27 cellular contexts compared by ENCODE assay signal in the genomic region with DNA sequence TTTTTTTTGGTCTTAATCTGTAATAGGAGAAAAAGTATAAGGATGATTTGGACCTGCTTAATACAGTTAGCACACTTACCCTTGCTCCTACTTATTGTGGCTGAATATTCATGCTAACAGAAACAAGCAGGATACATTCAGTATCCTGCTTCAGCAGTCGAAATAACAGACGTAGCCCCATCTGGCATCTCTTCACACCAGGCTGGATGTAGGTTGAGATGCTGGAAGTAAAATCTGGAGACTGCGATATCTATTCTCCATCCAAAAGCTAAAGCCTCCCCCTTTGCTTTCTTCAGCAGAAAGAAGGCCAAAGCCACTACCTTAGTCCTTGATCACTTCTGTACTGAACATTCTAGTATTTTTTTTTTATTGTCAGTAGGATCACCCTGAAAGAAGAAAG.
"Had no signal": no experiment of that assay in that cellular context is flagged by ENCODE, and none has a peak within 500 bp of the region (broad histone marks: within the 10 kb centered on the region; RNA-seq: fewer than 3 reads in every experiment).

No MANE protein-coding gene starts in this region.

- H3K27ac ChIP-seq: ascending aorta, brain microvascular endothelial cell, neutrophil, ovary, prostate gland, sigmoid colon, tibial nerve had no signal

- H3K4me1 Mint-ChIP-seq: activated CD4-positive, alpha-beta T cell treated with anti-CD3 and anti-CD28 coated beads, Interleukin-2, amount 10 ng/mL, durations not matched to agents 24 days and 14 days; activated naive CD4-positive, alpha-beta T cell treated with anti-CD3 and anti-CD28 coated beads, Interleukin-2, amount 10 ng/mL, durations not matched to agents 7 days and 5 days; activated naive CD8-positive, alpha-beta T cell treated with anti-CD3 and anti-CD28 coated beads, Interleukin-2, amount 10 ng/mL, durations not matched to agents 7 days and 5 days; endodermal cell had no signal

- H3K4me1 ChIP-seq: prostate gland had no signal

- H3K4me3 Mint-ChIP-seq: activated CD4-positive, alpha-beta memory T cell treated with anti-CD3 and anti-CD28 coated beads for 36 hours; activated CD4-positive, alpha-beta T cell treated with anti-CD3 and anti-CD28 coated beads, Interleukin-2, amount 10 ng/mL, durations not matched to agents 24 days and 14 days; activated naive CD4-positive, alpha-beta T cell treated with anti-CD3 and anti-CD28 coated beads, Interleukin-2, amount 10 ng/mL, durations not matched to agents 7 days and 5 days; activated naive CD8-positive, alpha-beta T cell treated with anti-CD3 and anti-CD28 coated beads, Interleukin-2, amount 10 ng/mL, durations not matched to agents 7 days and 5 days; activated T-helper 1 cell treated with anti-CD3 and anti-CD28 coated beads, Interleukin-12 subunit alpha, Interleukin-12 subunit beta, Interleukin-2, Interleukin-4 antibody, amounts not matched to agents 30 ng/mL and 10 ng/mL and 1 ng/mL, durations not matched to agents 14 hours and 24 hours and 36 hours; dendritic cell treated with granulocyte-macrophage colony-stimulating factor and Interleukin-4, amounts not matched to agents 40 ng/mL and 50 ng/mL, for 4 days; endodermal cell; nephron had no signal

- H3K36me3 Mint-ChIP-seq: activated CD4-positive, alpha-beta memory T cell treated with anti-CD3 and anti-CD28 coated beads for 36 hours; activated naive CD4-positive, alpha-beta T cell treated with anti-CD3 and anti-CD28 coated beads, Interleukin-2, amount 10 ng/mL, durations not matched to agents 7 days and 5 days; activated naive CD8-positive, alpha-beta T cell treated with anti-CD3 and anti-CD28 coated beads, Interleukin-2, amount 10 ng/mL, durations not matched to agents 7 days and 5 days had no signal

- H3K27me3 Mint-ChIP-seq: activated CD4-positive, alpha-beta memory T cell treated with anti-CD3 and anti-CD28 coated beads for 36 hours; activated CD4-positive, alpha-beta T cell treated with anti-CD3 and anti-CD28 coated beads, Interleukin-2, amount 10 ng/mL, durations not matched to agents 24 days and 14 days; activated naive CD4-positive, alpha-beta T cell treated with anti-CD3 and anti-CD28 coated beads, Interleukin-2, amount 10 ng/mL, durations not matched to agents 7 days and 5 days; activated naive CD8-positive, alpha-beta T cell treated with anti-CD3 and anti-CD28 coated beads, Interleukin-2, amount 10 ng/mL, durations not matched to agents 7 days and 5 days; dendritic cell treated with granulocyte-macrophage colony-stimulating factor and Interleukin-4, amounts not matched to agents 40 ng/mL and 50 ng/mL, for 4 days had no signal

- H3K27ac Mint-ChIP-seq: activated CD4-positive, alpha-beta memory T cell treated with anti-CD3 and anti-CD28 coated beads for 36 hours; activated CD4-positive, alpha-beta T cell treated with anti-CD3 and anti-CD28 coated beads, Interleukin-2, amount 10 ng/mL, durations not matched to agents 24 days and 14 days; activated naive CD4-positive, alpha-beta T cell treated with anti-CD3 and anti-CD28 coated beads, Interleukin-2, amount 10 ng/mL, durations not matched to agents 7 days and 5 days; activated naive CD8-positive, alpha-beta T cell treated with anti-CD3 and anti-CD28 coated beads, Interleukin-2, amount 10 ng/mL, durations not matched to agents 7 days and 5 days; activated T-helper 1 cell treated with anti-CD3 and anti-CD28 coated beads, Interleukin-12 subunit alpha, Interleukin-12 subunit beta, Interleukin-2, Interleukin-4 antibody, amounts not matched to agents 30 ng/mL and 10 ng/mL and 1 ng/mL, durations not matched to agents 14 hours and 24 hours and 36 hours; dendritic cell treated with granulocyte-macrophage colony-stimulating factor and Interleukin-4, amounts not matched to agents 40 ng/mL and 50 ng/mL, for 4 days; endodermal cell; nephron had no signal

- DNase-seq: activated CD4-positive, alpha-beta memory T cell treated with anti-CD3 and anti-CD28 coated beads for 36 hours; activated CD4-positive, alpha-beta T cell treated with anti-CD3 and anti-CD28 coated beads, Interleukin-2, amount 10 ng/mL, durations not matched to agents 24 days and 14 days; activated CD4-positive, CD25-positive, alpha-beta regulatory T cell treated with anti-CD3 and anti-CD28 coated beads, Interleukin-2, amount 50 U/mL, for 72 hours; activated CD8-positive, alpha-beta memory T cell treated with anti-CD3 and anti-CD28 coated beads, Interleukin-2, amount 50 U/mL, for 4 hours; activated gamma-delta T cell; activated naive CD4-positive, alpha-beta T cell treated with anti-CD3 and anti-CD28 coated beads, Interleukin-2, amount 10 ng/mL, durations not matched to agents 7 days and 5 days; activated naive CD8-positive, alpha-beta T cell treated with anti-CD3 and anti-CD28 coated beads, Interleukin-2, amount 10 ng/mL, durations not matched to agents 7 days and 5 days; activated T-cell treated with anti-CD3 and anti-CD28 coated beads, Interleukin-2, amount 50 U/mL, for 1 hour; brain microvascular endothelial cell; caudate nucleus; endodermal cell; foreskin fibroblast; left cardiac atrium; left ventricle myocardium superior; ovary; sigmoid colon; stimulated activated CD4-positive, alpha-beta T cell treated with anti-CD3 and anti-CD28 coated beads, Interleukin-15, amount 100 ng/mL, for 24 hours; stimulated activated CD4-positive, alpha-beta T cell treated with anti-CD3 and anti-CD28 coated beads, Interleukin-2, amount 100 ng/mL, for 24 hours; stimulated activated naive CD4-positive, alpha-beta T cell; T-helper 2 cell had no signal

- H3K9me3 Mint-ChIP-seq: activated CD4-positive, alpha-beta memory T cell treated with anti-CD3 and anti-CD28 coated beads for 36 hours; activated CD4-positive, alpha-beta T cell treated with anti-CD3 and anti-CD28 coated beads, Interleukin-2, amount 10 ng/mL, durations not matched to agents 24 days and 14 days; activated naive CD4-positive, alpha-beta T cell treated with anti-CD3 and anti-CD28 coated beads, Interleukin-2, amount 10 ng/mL, durations not matched to agents 7 days and 5 days; activated naive CD8-positive, alpha-beta T cell treated with anti-CD3 and anti-CD28 coated beads, Interleukin-2, amount 10 ng/mL, durations not matched to agents 7 days and 5 days; activated T-helper 1 cell treated with anti-CD3 and anti-CD28 coated beads, Interleukin-12 subunit alpha, Interleukin-12 subunit beta, Interleukin-2, Interleukin-4 antibody, amounts not matched to agents 30 ng/mL and 10 ng/mL and 1 ng/mL, durations not matched to agents 14 hours and 24 hours and 36 hours; dendritic cell treated with granulocyte-macrophage colony-stimulating factor and Interleukin-4, amounts not matched to agents 40 ng/mL and 50 ng/mL, for 4 days; endodermal cell; nephron had no signal

- H3K9me3 ChIP-seq: ascending aorta, neutrophil, ovary, prostate gland, sigmoid colon, tibial nerve had no signal

- H3K4me3 ChIP-seq: ascending aorta, ovary, prostate gland, sigmoid colon, tibial nerve had no signal

- H3K27me3 ChIP-seq: ascending aorta, brain microvascular endothelial cell, neutrophil, ovary, sigmoid colon, tibial nerve had no signal

- H3K36me3 ChIP-seq: ascending aorta, brain microvascular endothelial cell, neutrophil, ovary, prostate gland, sigmoid colon, tibial nerve had no signal
